ENCODE assay signal across 1 cellular context in genomic region chr11:66510990-66511339, GRCh38.
TF ChIP-seq lines count a peak whose summit lies in the region.

No MANE protein-coding gene starts in this region.

TF ChIP-seq in HepG2, 621 proteins besides CTCF, POLR2A, EP300 and RAD21:
- TF ChIP-seq NR2F1 (CRISPR knock-in tag; IDR thresholded peaks at IDR 0.05) (no peak), KDM2A (CRISPR knock-in tag; IDR thresholded peaks at IDR 0.05; ENCODE audit: borderline replicate concordance, low read depth) (no peak), ZSCAN25 (CRISPR knock-in tag; IDR thresholded peaks at IDR 0.05) (no peak), ZNF652 (CRISPR knock-in tag; IDR thresholded peaks at IDR 0.05; ENCODE audit: borderline replicate concordance, low read depth) (no peak), ZNF619 (CRISPR knock-in tag; IDR thresholded peaks at IDR 0.05) (no peak), FUBP1 (CRISPR knock-in tag; IDR thresholded peaks at IDR 0.05; ENCODE audit: borderline replicate concordance) (no peak), TEAD3 (CRISPR knock-in tag; optimal IDR thresholded peaks at IDR 0.05; ENCODE audit: borderline replicate concordance) (no peak), FOXP1 (IDR thresholded peaks at IDR 0.05) (no peak), FOXP1 (CRISPR knock-in tag; IDR thresholded peaks at IDR 0.05) (no peak), JUNB (CRISPR knock-in tag; IDR thresholded peaks at IDR 0.05; ENCODE audit: borderline replicate concordance) (no peak), ZFP36L2 (CRISPR knock-in tag; IDR thresholded peaks at IDR 0.05) (no peak), ZNF33A (CRISPR knock-in tag; IDR thresholded peaks at IDR 0.05; ENCODE audit: borderline replicate concordance) (0 out of 2 replicates have a peak, but pooled peaks have one; percentile 33), SP2 (CRISPR knock-in tag; IDR thresholded peaks at IDR 0.05) (no peak), ZNF501 (CRISPR knock-in tag; IDR thresholded peaks at IDR 0.05) (0 out of 2 replicates have a peak, but pooled peaks have one; percentile 4), HNRNPK (IDR thresholded peaks at IDR 0.05; ENCODE audit: low read depth, low read length, poor library complexity, severe bottlenecking) (no peak), ZNF83 (CRISPR knock-in tag; IDR thresholded peaks at IDR 0.05; ENCODE audit: borderline replicate concordance) (no peak), SP4 (CRISPR knock-in tag; IDR thresholded peaks at IDR 0.05) (no peak), SIX4 (CRISPR knock-in tag; IDR thresholded peaks at IDR 0.05) (no peak), ZNF816 (CRISPR knock-in tag; IDR thresholded peaks at IDR 0.05; ENCODE audit: borderline replicate concordance) (0 out of 2 replicates have a peak, but pooled peaks have one; percentile 26), ZFP82 (CRISPR knock-in tag; IDR thresholded peaks at IDR 0.05; ENCODE audit: borderline replicate concordance) (peak; percentile 72; the same call in 1 of the 2 replicates), ZNF670 (CRISPR knock-in tag; IDR thresholded peaks at IDR 0.05; ENCODE audit: borderline replicate concordance) (0 out of 2 replicates have a peak, but pooled peaks have one; percentile 4), ELF4 (CRISPR knock-in tag; IDR thresholded peaks at IDR 0.05; ENCODE audit: borderline replicate concordance) (peak; percentile 40; the same call in 1 of the 2 replicates), TBL1XR1 (IDR thresholded peaks at IDR 0.05; ENCODE audit: borderline replicate concordance, low read length, partially characterized antibody) (no peak), ZNF513 (CRISPR knock-in tag; conservative IDR thresholded peaks at IDR 0.05) (no peak), SOX6 (IDR thresholded peaks at IDR 0.05) (no peak), SOX6 (CRISPR knock-in tag; IDR thresholded peaks at IDR 0.05) (no peak), TFE3 (CRISPR knock-in tag; IDR thresholded peaks at IDR 0.05) (no peak), ZNF577 (CRISPR knock-in tag; IDR thresholded peaks at IDR 0.05; ENCODE audit: borderline replicate concordance, low read depth) (no peak), CAMTA2 (CRISPR knock-in tag; IDR thresholded peaks at IDR 0.05; ENCODE audit: borderline replicate concordance) (no peak), ZNF317 (CRISPR knock-in tag; IDR thresholded peaks at IDR 0.05) (no peak)
- TF ChIP-seq, protein P1, sequence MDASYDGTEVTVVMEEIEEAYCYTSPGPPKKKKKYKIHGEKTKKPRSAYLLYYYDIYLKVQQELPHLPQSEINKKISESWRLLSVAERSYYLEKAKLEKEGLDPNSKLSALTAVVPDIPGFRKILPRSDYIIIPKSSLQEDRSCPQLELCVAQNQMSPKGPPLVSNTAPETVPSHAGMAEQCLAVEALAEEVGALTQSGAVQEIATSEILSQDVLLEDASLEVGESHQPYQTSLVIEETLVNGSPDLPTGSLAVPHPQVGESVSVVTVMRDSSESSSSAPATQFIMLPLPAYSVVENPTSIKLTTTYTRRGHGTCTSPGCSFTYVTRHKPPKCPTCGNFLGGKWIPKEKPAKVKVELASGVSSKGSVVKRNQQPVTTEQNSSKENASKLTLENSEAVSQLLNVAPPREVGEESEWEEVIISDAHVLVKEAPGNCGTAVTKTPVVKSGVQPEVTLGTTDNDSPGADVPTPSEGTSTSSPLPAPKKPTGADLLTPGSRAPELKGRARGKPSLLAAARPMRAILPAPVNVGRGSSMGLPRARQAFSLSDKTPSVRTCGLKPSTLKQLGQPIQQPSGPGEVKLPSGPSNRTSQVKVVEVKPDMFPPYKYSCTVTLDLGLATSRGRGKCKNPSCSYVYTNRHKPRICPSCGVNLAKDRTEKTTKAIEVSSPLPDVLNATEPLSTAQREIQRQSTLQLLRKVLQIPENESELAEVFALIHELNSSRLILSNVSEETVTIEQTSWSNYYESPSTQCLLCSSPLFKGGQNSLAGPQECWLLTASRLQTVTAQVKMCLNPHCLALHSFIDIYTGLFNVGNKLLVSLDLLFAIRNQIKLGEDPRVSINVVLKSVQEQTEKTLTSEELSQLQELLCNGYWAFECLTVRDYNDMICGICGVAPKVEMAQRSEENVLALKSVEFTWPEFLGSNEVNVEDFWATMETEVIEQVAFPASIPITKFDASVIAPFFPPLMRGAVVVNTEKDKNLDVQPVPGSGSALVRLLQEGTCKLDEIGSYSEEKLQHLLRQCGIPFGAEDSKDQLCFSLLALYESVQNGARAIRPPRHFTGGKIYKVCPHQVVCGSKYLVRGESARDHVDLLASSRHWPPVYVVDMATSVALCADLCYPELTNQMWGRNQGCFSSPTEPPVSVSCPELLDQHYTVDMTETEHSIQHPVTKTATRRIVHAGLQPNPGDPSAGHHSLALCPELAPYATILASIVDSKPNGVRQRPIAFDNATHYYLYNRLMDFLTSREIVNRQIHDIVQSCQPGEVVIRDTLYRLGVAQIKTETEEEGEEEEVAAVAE (CRISPR knock-in tag; IDR thresholded peaks at IDR 0.05; ENCODE audit: borderline replicate concordance) = no peak
- TF ChIP-seq, protein P2, sequence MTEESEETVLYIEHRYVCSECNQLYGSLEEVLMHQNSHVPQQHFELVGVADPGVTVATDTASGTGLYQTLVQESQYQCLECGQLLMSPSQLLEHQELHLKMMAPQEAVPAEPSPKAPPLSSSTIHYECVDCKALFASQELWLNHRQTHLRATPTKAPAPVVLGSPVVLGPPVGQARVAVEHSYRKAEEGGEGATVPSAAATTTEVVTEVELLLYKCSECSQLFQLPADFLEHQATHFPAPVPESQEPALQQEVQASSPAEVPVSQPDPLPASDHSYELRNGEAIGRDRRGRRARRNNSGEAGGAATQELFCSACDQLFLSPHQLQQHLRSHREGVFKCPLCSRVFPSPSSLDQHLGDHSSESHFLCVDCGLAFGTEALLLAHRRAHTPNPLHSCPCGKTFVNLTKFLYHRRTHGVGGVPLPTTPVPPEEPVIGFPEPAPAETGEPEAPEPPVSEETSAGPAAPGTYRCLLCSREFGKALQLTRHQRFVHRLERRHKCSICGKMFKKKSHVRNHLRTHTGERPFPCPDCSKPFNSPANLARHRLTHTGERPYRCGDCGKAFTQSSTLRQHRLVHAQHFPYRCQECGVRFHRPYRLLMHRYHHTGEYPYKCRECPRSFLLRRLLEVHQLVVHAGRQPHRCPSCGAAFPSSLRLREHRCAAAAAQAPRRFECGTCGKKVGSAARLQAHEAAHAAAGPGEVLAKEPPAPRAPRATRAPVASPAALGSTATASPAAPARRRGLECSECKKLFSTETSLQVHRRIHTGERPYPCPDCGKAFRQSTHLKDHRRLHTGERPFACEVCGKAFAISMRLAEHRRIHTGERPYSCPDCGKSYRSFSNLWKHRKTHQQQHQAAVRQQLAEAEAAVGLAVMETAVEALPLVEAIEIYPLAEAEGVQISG (CRISPR knock-in tag; IDR thresholded peaks at IDR 0.05) = no peak
